ENCODE assay signal across 15 cellular contexts in the genomic region with DNA sequence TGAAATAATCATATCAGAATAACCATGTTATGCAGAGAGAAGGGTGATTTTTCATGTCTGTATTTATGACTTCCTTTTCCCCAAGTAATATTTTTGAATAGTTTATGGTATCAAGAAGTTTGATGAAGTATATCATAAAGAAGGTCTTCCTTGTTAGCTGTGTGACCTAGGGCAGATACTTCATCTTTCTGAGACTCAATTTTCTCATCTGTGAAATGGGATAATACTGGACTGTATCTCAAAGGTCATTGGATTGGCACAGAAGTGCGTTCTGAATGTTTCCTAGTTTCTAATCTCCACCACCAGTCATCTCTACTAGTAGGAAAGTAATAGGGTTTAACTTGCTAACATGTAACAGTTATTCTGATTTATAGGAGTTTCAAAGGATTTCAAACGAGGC.
"Had no signal": no experiment of that assay in that cellular context is flagged by ENCODE, and none has a peak within 500 bp of the region (broad histone marks: within the 10 kb centered on the region; RNA-seq: fewer than 3 reads in every experiment).

No MANE protein-coding gene starts in this region.

- DNase-seq: anterior cingulate cortex; foreskin keratinocyte; mucosa of descending colon; SIG-M5; stimulated activated CD4-positive, alpha-beta T cell treated with anti-CD3 and anti-CD28 coated beads, Interleukin-2, amount 100 ng/mL, for 48 hours; stimulated activated CD8-positive, alpha-beta memory T cell treated with anti-CD3 and anti-CD28 coated beads, Interleukin-4, amount 100 ng/mL, for 48 hours; transverse colon had no signal

- H3K27ac Mint-ChIP-seq: T-helper 2 cell treated with Interferon-gamma antibody and Interleukin-4, amounts not matched to agents 5 μg/mL and 100 μg/mL, for 36 hours had no signal

- ATAC-seq: activated CD4-positive, CD25-positive, alpha-beta regulatory T cell treated with anti-CD3 and anti-CD28 coated beads, Interleukin-2, amount 50 U/mL, for 24 hours; activated naive CD4-positive, alpha-beta T cell treated with anti-CD3 and anti-CD28 coated beads, Interleukin-2, amount 50 U/mL, for 72 hours; foreskin keratinocyte; mucosa of descending colon had no signal

- H3K4me1 ChIP-seq: foreskin keratinocyte had no signal

- H3K4me3 ChIP-seq: mucosa of descending colon, ovary, transverse colon had no signal

- H3K4me3 Mint-ChIP-seq: T-helper 2 cell treated with Interferon-gamma antibody and Interleukin-4, amounts not matched to agents 5 μg/mL and 100 μg/mL, for 36 hours had no signal

- H3K27ac ChIP-seq: foreskin keratinocyte, ovary had no signal

- FAIRE-seq: bronchial epithelial cell, colon, endothelial cell of umbilical vein, islet of Langerhans had no signal

- H3K27me3 ChIP-seq: foreskin keratinocyte, ovary, transverse colon had no signal

- H3K36me3 ChIP-seq: ovary, transverse colon had no signal

- H3K9me3 ChIP-seq: ovary had no signal
